ENCODE assay signal across 7 cellular contexts in the genomic region with DNA sequence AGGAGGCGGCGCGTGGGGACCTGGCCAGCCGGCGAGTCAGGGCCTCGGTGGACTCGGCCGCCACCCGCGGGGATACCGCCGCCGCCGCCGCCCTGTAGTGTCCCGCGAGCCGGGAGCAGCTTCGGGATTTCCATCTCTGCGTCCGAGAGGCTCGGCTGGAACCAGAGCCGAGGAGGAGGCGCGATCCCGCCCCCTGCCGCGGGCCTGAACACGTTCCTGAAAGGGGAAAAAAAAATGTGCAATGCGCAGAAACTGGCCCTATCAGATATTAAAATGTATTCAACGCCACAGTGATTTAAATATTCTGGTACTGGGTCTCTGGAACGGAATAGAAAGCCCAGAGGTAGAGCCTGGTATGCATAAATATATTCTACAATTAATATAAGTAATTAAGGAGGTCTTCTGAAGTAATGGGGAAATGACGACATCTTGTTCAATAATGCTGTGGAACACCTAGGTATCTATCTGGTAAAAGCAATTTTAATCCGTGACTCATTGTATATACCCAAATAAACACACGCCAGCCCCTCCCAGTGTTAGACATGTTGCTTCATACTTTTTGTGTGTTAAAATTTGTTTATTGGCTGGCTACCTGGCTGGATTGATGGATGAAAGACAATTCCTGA. TPM values are rescaled to one million over a fixed set of nuclear protein-coding genes. Genes with fewer than 3 reads are reported as not detected.
DNase-seq lines count a peak whose midpoint lies in the region; ATAC-seq and TF ChIP-seq lines count a peak whose summit lies in the region.
"Not testable (repeated sequence)": the region's sequence is repeated elsewhere in the genome, so short reads cannot be mapped to it uniquely, and the experiment has no call there.

A gene with protein sequence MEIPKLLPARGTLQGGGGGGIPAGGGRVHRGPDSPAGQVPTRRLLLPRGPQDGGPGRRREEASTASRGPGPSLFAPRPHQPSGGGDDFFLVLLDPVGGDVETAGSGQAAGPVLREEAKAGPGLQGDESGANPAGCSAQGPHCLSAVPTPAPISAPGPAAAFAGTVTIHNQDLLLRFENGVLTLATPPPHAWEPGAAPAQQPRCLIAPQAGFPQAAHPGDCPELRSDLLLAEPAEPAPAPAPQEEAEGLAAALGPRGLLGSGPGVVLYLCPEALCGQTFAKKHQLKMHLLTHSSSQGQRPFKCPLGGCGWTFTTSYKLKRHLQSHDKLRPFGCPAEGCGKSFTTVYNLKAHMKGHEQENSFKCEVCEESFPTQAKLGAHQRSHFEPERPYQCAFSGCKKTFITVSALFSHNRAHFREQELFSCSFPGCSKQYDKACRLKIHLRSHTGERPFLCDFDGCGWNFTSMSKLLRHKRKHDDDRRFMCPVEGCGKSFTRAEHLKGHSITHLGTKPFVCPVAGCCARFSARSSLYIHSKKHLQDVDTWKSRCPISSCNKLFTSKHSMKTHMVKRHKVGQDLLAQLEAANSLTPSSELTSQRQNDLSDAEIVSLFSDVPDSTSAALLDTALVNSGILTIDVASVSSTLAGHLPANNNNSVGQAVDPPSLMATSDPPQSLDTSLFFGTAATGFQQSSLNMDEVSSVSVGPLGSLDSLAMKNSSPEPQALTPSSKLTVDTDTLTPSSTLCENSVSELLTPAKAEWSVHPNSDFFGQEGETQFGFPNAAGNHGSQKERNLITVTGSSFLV (minus strand): TSS at position 172 of the 626 bp plus-strand sequence. CDS start 38 bp downstream, at position 134.

- not testable (repeated sequence) for H4K91ac ChIP-seq in trophoblast cell (ENCODE audit: low read depth, low read length)

- not testable (repeated sequence) for H3K9ac ChIP-seq in HUES64 (ENCODE audit: low read depth, low read length); trophoblast cell (ENCODE audit: low read length)

- H3K23ac ChIP-seq in trophoblast cell (ENCODE audit: low read length) = not testable (repeated sequence)

- no CpG with 5 or more reads among the region's 35 CpGs for WGBS in HUES64
- WGBS in right cardiac atrium = 6% methylated on average over 6 of the region's 35 CpGs
- no CpG with 5 or more reads among the region's 35 CpGs for WGBS in trophoblast cell (ENCODE audit: extremely low coverage, insufficient coverage, insufficient read length)

- TF ChIP-seq CTCF in cardiac fibroblast (IDR thresholded peaks at IDR 0.05; ENCODE audit: low read depth, low read length) = not testable (repeated sequence)

- not testable (repeated sequence) for H3K14ac ChIP-seq in trophoblast cell (ENCODE audit: low read length)

- H3K4me3 ChIP-seq in HUES64 (ENCODE audit: low read length) = peak within 1 kb of the TSS; percentile 34
- peak within 1 kb of the TSS; percentile 31 to 49 for H3K4me3 ChIP-seq in cardiac fibroblast (replicated peaks in 1 of 2; ENCODE audit: low read depth in 2 of 2, low read length in 2 of 2)
- H3K4me3 ChIP-seq in right cardiac atrium (ENCODE audit: low read length) = peak within 1 kb of the TSS; percentile 73
- H3K4me3 ChIP-seq in trophoblast cell (ENCODE audit: low read depth, low read length) = peak within 1 kb of the TSS; percentile 59

- not testable (repeated sequence) for H2BK12ac ChIP-seq in trophoblast cell (ENCODE audit: low read length)

- H3K4me3 Mint-ChIP-seq in T-helper 2 cell treated with Interferon-gamma antibody and Interleukin-4, amounts not matched to agents 5 μg/mL and 100 μg/mL, for 36 hours = peak within 1 kb of the TSS; percentile 81

- not testable (repeated sequence) for H3K36me3 Mint-ChIP-seq in T-helper 2 cell treated with Interferon-gamma antibody and Interleukin-4, amounts not matched to agents 5 μg/mL and 100 μg/mL, for 36 hours (ENCODE audit: low read depth)

- not testable (repeated sequence) for H3K27me3 Mint-ChIP-seq in T-helper 2 cell treated with Interferon-gamma antibody and Interleukin-4, amounts not matched to agents 5 μg/mL and 100 μg/mL, for 36 hours (ENCODE audit: low read depth)

- ATAC-seq in GM18861 (IDR thresholded peaks at IDR 0.05; ENCODE audit: unreplicated experiment) (peak; percentile 45), HG02571 (IDR thresholded peaks at IDR 0.05; ENCODE audit: unreplicated experiment) (peak; percentile 54), right cardiac atrium (peak in 1 of 2 donors; percentile 87)

- H3K27ac Mint-ChIP-seq in T-helper 2 cell treated with Interferon-gamma antibody and Interleukin-4, amounts not matched to agents 5 μg/mL and 100 μg/mL, for 36 hours = peak within 1 kb of the TSS; percentile 85

- H3K4me2 ChIP-seq in trophoblast cell (ENCODE audit: low read length) = peak within 1 kb of the TSS; percentile 19

- H4K12ac ChIP-seq in trophoblast cell (ENCODE audit: low read depth, low read length) = not testable (repeated sequence)

- not testable (repeated sequence) for H2BK5ac ChIP-seq in trophoblast cell (ENCODE audit: low read depth, low read length, poor library complexity)

- H3K79me1 ChIP-seq in trophoblast cell (ENCODE audit: low read length) = not testable (repeated sequence)

- not testable (repeated sequence) for H3K4ac ChIP-seq in trophoblast cell (ENCODE audit: low read depth, low read length)

- H3K36me3 ChIP-seq in HUES64 (ENCODE audit: insufficient read depth, low read length); trophoblast cell (ENCODE audit: control insufficient read depth in 1 of 2, insufficient read depth in 2 of 2, low read length in 2 of 2): not testable (repeated sequence)

- H3K79me2 ChIP-seq in trophoblast cell (ENCODE audit: control insufficient read depth, insufficient read depth, low read length, poor library complexity) = not testable (repeated sequence)

- not testable (repeated sequence) for H3K9me3 Mint-ChIP-seq in T-helper 2 cell treated with Interferon-gamma antibody and Interleukin-4, amounts not matched to agents 5 μg/mL and 100 μg/mL, for 36 hours

- not testable (repeated sequence) for H4K8ac ChIP-seq in trophoblast cell (ENCODE audit: low read depth, low read length)

- H2AFZ ChIP-seq in trophoblast cell (ENCODE audit: insufficient read depth, low read length, poor library complexity) = not testable (repeated sequence)

- H3K27me3 ChIP-seq in HUES64 (ENCODE audit: insufficient read depth, low read length); right cardiac atrium (ENCODE audit: control insufficient read depth, insufficient read depth); trophoblast cell (ENCODE audit: insufficient read depth, low read length): not testable (repeated sequence)

- peaks cover 12% of the 10 kb centered on the region; the same call in 1 of the 2 replicates for H3K9me3 ChIP-seq in HUES64 (ENCODE audit: insufficient read depth, low read depth, low read length)
- not testable (repeated sequence) for H3K9me3 ChIP-seq in right cardiac atrium (ENCODE audit: control insufficient read depth, low read length); trophoblast cell (ENCODE audit: insufficient read depth, low read depth, low read length)

- intact Hi-C loops in right cardiac atrium (cut with DNase I) = not testable (repeated sequence)

- not testable (repeated sequence) for DNase-seq in T-helper 2 cell treated with Interferon-gamma antibody and Interleukin-4, amounts not matched to agents 5 μg/mL and 100 μg/mL, for 36 hours (ENCODE audit: low spot score); right cardiac atrium; trophoblast cell
- DNase-seq in cardiac fibroblast (ENCODE audit: low read depth in 2 of 2) = peak; percentile 7 to 22

- not testable (repeated sequence) for H3K27ac ChIP-seq in HUES64 (ENCODE audit: low read depth, low read length); trophoblast cell (ENCODE audit: low read depth, low read length)
- peak within 1 kb of the TSS; percentile 98 for H3K27ac ChIP-seq in right cardiac atrium (ENCODE audit: low read length)

- H2BK120ac ChIP-seq in trophoblast cell (ENCODE audit: insufficient read depth, low read length, poor library complexity) = not testable (repeated sequence)

- not testable (repeated sequence) for H2AK5ac ChIP-seq in trophoblast cell (ENCODE audit: low read length)

- H3K4me1 ChIP-seq in HUES64 (ENCODE audit: insufficient read depth, low read length); right cardiac atrium (ENCODE audit: control insufficient read depth, insufficient read depth, low read length); trophoblast cell (ENCODE audit: control insufficient read depth in 1 of 2, insufficient read depth in 2 of 2, low read length in 2 of 2): not testable (repeated sequence)

- not testable (repeated sequence) for H3K18ac ChIP-seq in trophoblast cell (ENCODE audit: low read length)

- H3K4me1 Mint-ChIP-seq in T-helper 2 cell treated with Interferon-gamma antibody and Interleukin-4, amounts not matched to agents 5 μg/mL and 100 μg/mL, for 36 hours (ENCODE audit: low read depth) = peaks cover 26% of the 10 kb centered on the region

RNA-seq across cellular contexts. Expression of the gene that starts here (rescaled TPM):
- 0.40 TPM for polyA plus RNA-seq in HUES64 (2013, experiment 1 of 2)
- polyA plus RNA-seq in HUES64 (2013, experiment 2 of 2) = 0.57 TPM
- 1 to 10 TPM; 3.8 to 4.7 (median 4.6) TPM for total RNA-seq in right cardiac atrium
- 1.0 TPM for polyA plus RNA-seq in right cardiac atrium
- 0.18 and 0.21 TPM in 2 replicates for polyA plus RNA-seq in trophoblast cell (2013)
